ENCODE assay signal across 20 cellular contexts in the genomic region with DNA sequence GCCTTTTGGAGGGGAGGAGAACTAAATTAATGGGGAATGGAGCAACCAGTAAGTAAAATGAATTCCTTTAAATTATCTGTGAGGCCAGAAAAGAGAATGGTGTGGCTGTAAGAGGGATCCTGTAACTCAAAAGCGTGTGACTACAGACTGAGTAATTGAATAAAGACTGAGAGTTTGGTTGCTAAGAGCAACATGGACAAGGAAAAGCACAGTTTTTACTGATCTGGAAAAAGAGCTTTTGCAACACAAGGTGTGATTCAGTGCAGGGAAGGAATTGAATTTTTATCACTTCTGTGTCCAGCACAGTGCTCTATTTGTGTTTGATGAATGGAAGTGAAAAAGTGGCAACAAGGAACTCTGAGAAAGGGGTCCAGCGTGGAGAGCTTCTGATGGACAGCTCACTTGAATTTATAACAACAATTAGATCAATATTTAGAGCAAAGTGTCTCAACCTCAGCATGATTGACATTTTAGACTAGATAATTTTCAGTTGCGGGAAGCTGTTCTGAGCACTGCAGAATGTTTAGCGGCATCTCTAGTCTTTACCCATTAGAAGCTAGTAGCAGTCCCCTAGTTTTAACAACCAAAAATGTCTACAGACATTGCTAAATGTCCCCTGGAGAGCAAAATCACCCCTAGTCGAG.
DNase-seq lines count a peak whose midpoint lies in the region; ATAC-seq, FAIRE-seq and TF ChIP-seq lines count a peak whose summit lies in the region.
"Had no signal": no experiment of that assay in that cellular context is flagged by ENCODE, and none has a peak within 500 bp of the region (broad histone marks: within the 10 kb centered on the region; RNA-seq: fewer than 3 reads in every experiment).

No MANE protein-coding gene starts in this region.

- intact Hi-C loops in sigmoid colon (cut with DNase I), result no loop called here

- H3K9me3 ChIP-seq in sigmoid colon, result no peaks in the 10 kb centered on the region
- H3K9me3 ChIP-seq: BLaER1 treated with 17β-estradiol and CSF1 and Interleukin-3, amounts not matched to agents 10 nM and 100 nM; esophagus muscularis mucosa; upper lobe of right lung had no signal

- no peak for FAIRE-seq in bronchial epithelial cell (lab: Jason Lieb, UNC)

- H3K4me1 Mint-ChIP-seq in T-cell, result no peaks in the 10 kb centered on the region
- H3K4me1 Mint-ChIP-seq: neural progenitor cell had no signal

- no peak overlapping the region for H3K27ac Mint-ChIP-seq in T-cell
- H3K27ac Mint-ChIP-seq: activated CD8-positive, alpha-beta T cell treated with anti-CD3 and anti-CD28 coated beads for 36 hours; neural progenitor cell had no signal

- CTCF ChIA-PET in T-cell (lab: Charles Lee), result no interaction called here

- TF ChIP-seq POLR2A in sigmoid colon (IDR thresholded peaks at IDR 0.05), result no peak

- H3K4me1 ChIP-seq in sigmoid colon, result no peaks in the 10 kb centered on the region
- H3K4me1 ChIP-seq: esophagus muscularis mucosa, neural progenitor cell, upper lobe of right lung had no signal

- no peak overlapping the region for H3K4me3 Mint-ChIP-seq in T-cell
- H3K4me3 Mint-ChIP-seq: activated CD8-positive, alpha-beta T cell treated with anti-CD3 and anti-CD28 coated beads for 36 hours; neural progenitor cell had no signal

- no peak for TF ChIP-seq CTCF in bronchial epithelial cell (IDR thresholded peaks at IDR 0.05; ENCODE audit: insufficient read depth, low read length, severe bottlenecking)
- no peak for TF ChIP-seq CTCF in sigmoid colon (IDR thresholded peaks at IDR 0.05)

- H3K9me3 Mint-ChIP-seq in T-cell, result peaks cover 0 to 5% (median 0%) of the 10 kb centered on the region in 3 donors
- H3K9me3 Mint-ChIP-seq: activated CD8-positive, alpha-beta T cell treated with anti-CD3 and anti-CD28 coated beads for 36 hours; neural progenitor cell had no signal

- DNase-seq in AG20443 (ENCODE audit: low spot score), result peak; percentile 68
- DNase-seq in LHCN-M2 (ENCODE audit: low read depth), result peak; percentile 84
- peak; percentile 94 for DNase-seq in bronchial epithelial cell (ENCODE audit: low read depth)
- peak; percentile 87 for DNase-seq in kidney glomerular epithelial cell (lab: John Stamatoyannopoulos, UW)
- DNase-seq in sigmoid colon, result no peak
- DNase-seq in T-cell, result no peak
- no peak for DNase-seq in DMS 273 (lab: John Stamatoyannopoulos, UW; ENCODE audit: unreplicated experiment)
- DNase-seq in NCI-H1694 (lab: John Stamatoyannopoulos, UW), result no peak
- DNase-seq: activated CD8-positive, alpha-beta T cell treated with anti-CD3 and anti-CD28 coated beads for 36 hours; DMS79; KBM-7; mesendoderm; NCI-H1436 treated with DMSO at 0.1 percent for 48 hours; NCI-H446; retina; stimulated activated CD4-positive, alpha-beta T cell treated with anti-CD3 and anti-CD28 coated beads, Interleukin-1b, Interleukin-23, amount 100 ng/mL, for 48 hours; upper lobe of right lung had no signal

- TF ChIP-seq EP300 in sigmoid colon (IDR thresholded peaks at IDR 0.05), result no peak

- H3K36me3 ChIP-seq in bronchial epithelial cell (ENCODE audit: control insufficient read depth, insufficient read depth, low read length) (no peaks in the 10 kb centered on the region), sigmoid colon (no peaks in the 10 kb centered on the region)
- H3K36me3 ChIP-seq: BLaER1 treated with 17β-estradiol and CSF1 and Interleukin-3, amounts not matched to agents 10 nM and 100 nM; esophagus muscularis mucosa; neural progenitor cell; upper lobe of right lung had no signal

- no peak for ATAC-seq in T-cell (replicated peaks in 1 of 4)
- ATAC-seq: activated CD8-positive, alpha-beta T cell treated with anti-CD3 and anti-CD28 coated beads for 36 hours; upper lobe of right lung had no signal

- POLR2A ChIA-PET in T-cell (lab: Charles Lee), result no interaction called here

- H3K27me3 ChIP-seq in bronchial epithelial cell (ENCODE audit: control insufficient read depth, insufficient read depth, low read length), result no peaks in the 10 kb centered on the region
- no peaks in the 10 kb centered on the region for H3K27me3 ChIP-seq in sigmoid colon
- H3K27me3 ChIP-seq: BLaER1 treated with 17β-estradiol and CSF1 and Interleukin-3, amounts not matched to agents 10 nM and 100 nM; esophagus muscularis mucosa; neural progenitor cell; upper lobe of right lung had no signal

- no peak overlapping the region for H3K27ac ChIP-seq in sigmoid colon
- H3K27ac ChIP-seq: BLaER1 treated with 17β-estradiol and CSF1 and Interleukin-3, amounts not matched to agents 10 nM and 100 nM; esophagus muscularis mucosa; neural progenitor cell; upper lobe of right lung had no signal

- WGBS in sigmoid colon, 2 donors, result 87 to 88% methylated on average over 5 of the region's 5 CpGs

- no peaks in the 10 kb centered on the region for H3K36me3 Mint-ChIP-seq in T-cell
- H3K36me3 Mint-ChIP-seq: neural progenitor cell had no signal

- peaks cover 0 to 3% of the 10 kb centered on the region in 2 donors for H3K27me3 Mint-ChIP-seq in T-cell

- H3K4me3 ChIP-seq in bronchial epithelial cell (ENCODE audit: low read depth, low read length) (no peak overlapping the region), sigmoid colon (no peak overlapping the region)
- H3K4me3 ChIP-seq: BLaER1 treated with 17β-estradiol and CSF1 and Interleukin-3, amounts not matched to agents 10 nM and 100 nM; esophagus muscularis mucosa; neural progenitor cell; upper lobe of right lung had no signal

Comparison
In these comparisons a context has a peak if more than half of its experiments do, and no peak if none do; other contexts are left out.
1. DNase-seq: peak in AG20443 (single experiment), LHCN-M2 (single experiment), bronchial epithelial cell (single experiment) and kidney glomerular epithelial cell (single experiment); none in sigmoid colon (single experiment), T-cell (0 of 34), DMS 273 (single experiment) and NCI-H1694 (single experiment).